8 cellular contexts compared by ENCODE assay signal in genomic region chr9:114082017-114082735, GRCh38. TPM values are rescaled to one million over a fixed set of nuclear protein-coding genes. Genes with fewer than 3 reads are reported as not detected.
DNase-seq lines count a peak whose midpoint lies in the region; ATAC-seq and TF ChIP-seq lines count a peak whose summit lies in the region.

No MANE protein-coding gene starts in this region.

- no peak overlapping the region for H3K27ac Mint-ChIP-seq in activated T-cell treated with anti-CD3 and anti-CD28 coated beads, Interleukin-2, amount 50 U/mL, for 72 hours
- H3K27ac Mint-ChIP-seq in neural crest cell (ENCODE audit: unreplicated experiment): no peak overlapping the region
- H3K27ac Mint-ChIP-seq in stimulated activated naive CD8-positive, alpha-beta T cell treated with anti-CD3 and anti-CD28 coated beads, Interleukin-15, amount 100 ng/mL, for 72 hours: peak overlapping the region in 1 of 2 donors; percentile 10

- TF ChIP-seq CTCF in LNCAP (IDR thresholded peaks at IDR 0.05) (peak; percentile 86), fibroblast of pulmonary artery (IDR thresholded peaks at IDR 0.05; ENCODE audit: low read length, missing control alignments) (peak; percentile 93), neural crest cell (conservative IDR thresholded peaks at IDR 0.05) (peak; percentile 91)

- H3K4me1 Mint-ChIP-seq in activated T-cell treated with anti-CD3 and anti-CD28 coated beads, Interleukin-2, amount 50 U/mL, for 72 hours (ENCODE audit: low read depth): no peaks in the 10 kb centered on the region
- H3K4me1 Mint-ChIP-seq in neural crest cell: peaks cover 3% of the 10 kb centered on the region
- no peaks in the 10 kb centered on the region for H3K4me1 Mint-ChIP-seq in stimulated activated naive CD8-positive, alpha-beta T cell treated with anti-CD3 and anti-CD28 coated beads, Interleukin-15, amount 100 ng/mL, for 72 hours

- no peak overlapping the region for H3K4me3 Mint-ChIP-seq in activated T-cell treated with anti-CD3 and anti-CD28 coated beads, Interleukin-2, amount 50 U/mL, for 72 hours
- H3K4me3 Mint-ChIP-seq in neural crest cell: no peak overlapping the region
- H3K4me3 Mint-ChIP-seq in stimulated activated naive CD8-positive, alpha-beta T cell treated with anti-CD3 and anti-CD28 coated beads, Interleukin-15, amount 100 ng/mL, for 72 hours: no peak overlapping the region

- H3K9me3 Mint-ChIP-seq in activated T-cell treated with anti-CD3 and anti-CD28 coated beads, Interleukin-2, amount 50 U/mL, for 72 hours: no peaks in the 10 kb centered on the region
- H3K9me3 Mint-ChIP-seq in neural crest cell: no peaks in the 10 kb centered on the region
- no peaks in the 10 kb centered on the region for H3K9me3 Mint-ChIP-seq in stimulated activated naive CD8-positive, alpha-beta T cell treated with anti-CD3 and anti-CD28 coated beads, Interleukin-15, amount 100 ng/mL, for 72 hours

- H3K4me3 ChIP-seq in fibroblast of pulmonary artery (replicated peaks; ENCODE audit: low read depth, low read length): no peak overlapping the region

- H3K27me3 Mint-ChIP-seq in activated T-cell treated with anti-CD3 and anti-CD28 coated beads, Interleukin-2, amount 50 U/mL, for 72 hours (ENCODE audit: low read depth): peaks cover 2% of the 10 kb centered on the region
- H3K27me3 Mint-ChIP-seq in neural crest cell (ENCODE audit: low read depth): peaks cover under 1% of the 10 kb centered on the region
- H3K27me3 Mint-ChIP-seq in stimulated activated naive CD8-positive, alpha-beta T cell treated with anti-CD3 and anti-CD28 coated beads, Interleukin-15, amount 100 ng/mL, for 72 hours: peaks cover 5% of the 10 kb centered on the region

- no peaks in the 10 kb centered on the region for H3K36me3 Mint-ChIP-seq in activated T-cell treated with anti-CD3 and anti-CD28 coated beads, Interleukin-2, amount 50 U/mL, for 72 hours (ENCODE audit: insufficient read depth in 2 of 2)
- no peaks in the 10 kb centered on the region for H3K36me3 Mint-ChIP-seq in neural crest cell (ENCODE audit: low read depth)

- DNase-seq in DMS153 (lab: John Stamatoyannopoulos, UW) (peak; percentile 62), RPMI7951 (ENCODE audit: low read depth) (peak; percentile 78), fibroblast of pulmonary artery (ENCODE audit: low read depth) (peak; percentile 92), neural crest cell (ENCODE audit: low read depth, low spot score) (peak; percentile 98)
- DNase-seq in activated T-cell treated with anti-CD3 and anti-CD28 coated beads, Interleukin-2, amount 50 U/mL, for 72 hours: peak; percentile 81 to 86
- peak; percentile 75 to 79 for DNase-seq in stimulated activated naive CD8-positive, alpha-beta T cell treated with anti-CD3 and anti-CD28 coated beads, Interleukin-15, amount 100 ng/mL, for 72 hours

- ATAC-seq in GM21723 (IDR thresholded peaks at IDR 0.05; ENCODE audit: unreplicated experiment): peak; percentile 84
- ATAC-seq in activated T-cell treated with anti-CD3 and anti-CD28 coated beads, Interleukin-2, amount 50 U/mL, for 72 hours (replicated peaks in 1 of 2): peak; percentile 81 to 92
- peak; percentile 84 for ATAC-seq in stimulated activated naive CD8-positive, alpha-beta T cell treated with anti-CD3 and anti-CD28 coated beads, Interleukin-15, amount 100 ng/mL, for 72 hours

RNA-seq across cellular contexts. Expression of gene AMBP, which starts 4.1 kb away (rescaled TPM):
- 0.48 and 4.6 TPM in 2 replicates for total RNA-seq in RPMI7951 (2014; rRNA removed; shearing (Covaris generic))
- not detected for total RNA-seq in activated T-cell treated with anti-CD3 and anti-CD28 coated beads, Interleukin-2, amount 50 U/mL, for 72 hours
- total RNA-seq in neural crest cell: 0.40 TPM in 1 of 2 replicates, not detected in the other

RNA-seq across cellular contexts. Expression of gene KIF12, which starts 16.9 kb away (rescaled TPM):
- total RNA-seq in RPMI7951 (2014; rRNA removed; shearing (Covaris generic)): 0.36 TPM in 1 of 2 replicates, not detected in the other
- total RNA-seq in activated T-cell treated with anti-CD3 and anti-CD28 coated beads, Interleukin-2, amount 50 U/mL, for 72 hours: not detected
- not detected in 2 replicates for total RNA-seq in neural crest cell
